ENCODE assay signal across 12 cellular contexts in the genomic region with DNA sequence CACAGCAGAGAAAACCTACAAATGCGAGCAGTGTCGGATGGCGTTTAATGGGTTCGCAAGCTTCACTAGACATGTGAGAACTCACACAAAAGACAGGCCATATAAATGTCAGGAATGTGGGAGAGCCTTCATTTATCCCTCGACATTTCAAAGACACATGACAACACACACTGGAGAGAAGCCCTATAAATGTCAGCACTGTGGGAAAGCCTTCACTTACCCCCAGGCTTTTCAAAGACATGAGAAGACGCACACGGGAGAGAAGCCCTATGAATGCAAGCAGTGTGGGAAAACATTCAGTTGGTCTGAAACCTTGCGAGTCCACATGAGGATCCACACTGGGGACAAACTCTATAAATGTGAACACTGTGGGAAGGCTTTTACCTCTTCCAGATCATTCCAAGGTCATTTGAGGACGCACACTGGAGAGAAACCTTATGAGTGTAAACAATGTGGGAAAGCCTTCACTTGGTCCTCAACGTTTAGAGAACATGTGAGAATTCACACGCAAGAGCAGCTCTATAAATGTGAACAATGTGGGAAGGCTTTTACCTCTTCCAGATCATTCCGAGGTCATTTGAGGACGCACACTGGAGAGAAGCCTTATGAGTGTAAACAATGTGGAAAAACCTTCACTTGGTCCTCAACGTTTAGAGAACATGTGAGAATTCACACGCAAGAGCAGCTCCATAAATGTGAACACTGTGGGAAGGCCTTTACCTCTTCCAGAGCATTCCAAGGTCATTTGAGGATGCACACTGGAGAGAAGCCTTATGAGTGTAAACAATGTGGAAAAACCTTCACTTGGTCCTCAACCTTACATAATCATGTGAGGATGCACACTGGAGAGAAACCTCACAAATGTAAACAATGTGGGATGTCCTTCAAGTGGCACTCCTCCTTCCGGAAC. TPM values are rescaled to one million over a fixed set of nuclear protein-coding genes. Genes with fewer than 3 reads are reported as not detected.
DNase-seq lines count a peak whose midpoint lies in the region; FAIRE-seq and TF ChIP-seq lines count a peak whose summit lies in the region.
"Had no signal": no experiment of that assay in that cellular context is flagged by ENCODE, and none has a peak within 500 bp of the region (broad histone marks: within the 10 kb centered on the region; RNA-seq: fewer than 3 reads in every experiment).

No MANE protein-coding gene starts in this region.

- peaks cover 87 to 95% (median 90%) of the 10 kb centered on the region in 11 experiments for H3K9me3 ChIP-seq in BLaER1 treated with 17β-estradiol and CSF1 and Interleukin-3, amounts not matched to agents 10 nM and 100 nM (replicated peaks in 1 of 11)
- H3K9me3 ChIP-seq in adipocyte (ENCODE audit: control insufficient read depth, low read length) (peaks cover 41% of the 10 kb centered on the region), keratinocyte (ENCODE audit: control insufficient read depth, low read depth, low read length) (peaks cover 29% of the 10 kb centered on the region), SJCRH30 (replicated peaks) (peaks cover 26% of the 10 kb centered on the region)

- DNase-seq in adipocyte (ENCODE audit: low read depth) (no peak), keratinocyte (ENCODE audit: low read depth, low spot score) (no peak), AG08396 (ENCODE audit: low spot score) (no peak), SJCRH30 (no peak)
- DNase-seq in activated CD4-positive, alpha-beta T cell treated with anti-CD3 and anti-CD28 coated beads for 1 hour = no peak
- DNase-seq: HCEC 1CT, NCI-H1048, NCI-H146, NCI-H2081 had no signal

- H3K27ac ChIP-seq in BLaER1 treated with 17β-estradiol and CSF1 and Interleukin-3, amounts not matched to agents 10 nM and 100 nM = no peak overlapping the region
- no peak overlapping the region for H3K27ac ChIP-seq in keratinocyte (ENCODE audit: control insufficient read depth, insufficient read depth, low read length)
- no peak overlapping the region for H3K27ac ChIP-seq in SJCRH30

- H3K9ac ChIP-seq in BLaER1 treated with 17β-estradiol and CSF1 and Interleukin-3, amounts not matched to agents 10 nM and 100 nM = no peak overlapping the region
- H3K9ac ChIP-seq in adipocyte (ENCODE audit: low read length) (no peak overlapping the region), keratinocyte (ENCODE audit: control insufficient read depth, extremely low read depth, insufficient read depth, low read length) (no peak overlapping the region)

- H3K4me3 ChIP-seq in BLaER1 treated with 17β-estradiol and CSF1 and Interleukin-3, amounts not matched to agents 10 nM and 100 nM = peak overlapping the region; percentile 7 to 40 (median 28); a peak in 14 of 20 replicates
- H3K4me3 ChIP-seq in adipocyte (ENCODE audit: low read length) = peak overlapping the region; percentile 47
- H3K4me3 ChIP-seq in keratinocyte (ENCODE audit: control insufficient read depth in 2 of 3, extremely low read depth in 1 of 3, insufficient read depth in 2 of 3, low read depth in 1 of 3, low read length in 3 of 3) = no peak overlapping the region
- H3K4me3 ChIP-seq in SJCRH30 = no peak overlapping the region

- peaks cover 0 to 6% (median 0%) of the 10 kb centered on the region in 11 experiments; a peak in 2 of 22 replicates for H3K27me3 ChIP-seq in BLaER1 treated with 17β-estradiol and CSF1 and Interleukin-3, amounts not matched to agents 10 nM and 100 nM
- no peaks in the 10 kb centered on the region for H3K27me3 ChIP-seq in adipocyte (replicated peaks; ENCODE audit: control insufficient read depth, insufficient read depth, low read length)
- H3K27me3 ChIP-seq in keratinocyte (ENCODE audit: control insufficient read depth, extremely low read depth, insufficient read depth, low read length) = no peaks in the 10 kb centered on the region
- H3K27me3 ChIP-seq in SJCRH30 = no peaks in the 10 kb centered on the region; the same call in 1 of the 2 replicates

- dilution Hi-C loops in keratinocyte (cut with MboI; ENCODE audit: extremely low pct_ligation_motif_present, low sequenced_read_pairs) = no loop called here

- H3K4me1 ChIP-seq in BLaER1 treated with 17β-estradiol and CSF1 and Interleukin-3, amounts not matched to agents 10 nM and 100 nM = peaks cover 0 to 17% (median 9%) of the 10 kb centered on the region in 10 experiments; a peak in 16 of 20 replicates
- H3K4me1 ChIP-seq in adipocyte (ENCODE audit: control insufficient read depth, insufficient read depth, low read length) (no peaks in the 10 kb centered on the region), keratinocyte (ENCODE audit: control insufficient read depth, extremely low read depth, insufficient read depth, low read length) (no peaks in the 10 kb centered on the region), SJCRH30 (no peaks in the 10 kb centered on the region)

- H4K20me1 ChIP-seq in BLaER1 treated with 17β-estradiol and CSF1 and Interleukin-3, amounts not matched to agents 10 nM and 100 nM = 0 out of 22 replicates have a peak, but pooled peaks cover 0 to 2% (median 0%) of the 10 kb centered on the region in 11 experiments
- no peaks in the 10 kb centered on the region for H4K20me1 ChIP-seq in keratinocyte (ENCODE audit: control insufficient read depth, extremely low read depth, insufficient read depth, low read length)

- H3K36me3 ChIP-seq in BLaER1 treated with 17β-estradiol and CSF1 and Interleukin-3, amounts not matched to agents 10 nM and 100 nM = peaks cover 77 to 90% (median 86%) of the 10 kb centered on the region in 11 experiments
- peaks cover 53% of the 10 kb centered on the region for H3K36me3 ChIP-seq in adipocyte (ENCODE audit: control insufficient read depth, insufficient read depth, low read length, severe bottlenecking)
- peaks cover 19 to 36% of the 10 kb centered on the region in 2 experiments for H3K36me3 ChIP-seq in keratinocyte (ENCODE audit: control insufficient read depth in 2 of 2, extremely low read depth in 1 of 2, insufficient read depth in 2 of 2, low read length in 2 of 2)
- H3K36me3 ChIP-seq in SJCRH30 = peaks cover 73% of the 10 kb centered on the region

- peaks cover 21% of the 10 kb centered on the region for H3K79me2 ChIP-seq in keratinocyte (ENCODE audit: control insufficient read depth, insufficient read depth, low read length)

- peak; percentile 83 for FAIRE-seq in keratinocyte (lab: Jason Lieb, UNC)

- H3K4me2 ChIP-seq in BLaER1 treated with 17β-estradiol and CSF1 and Interleukin-3, amounts not matched to agents 10 nM and 100 nM = no peak overlapping the region
- H3K4me2 ChIP-seq in keratinocyte (ENCODE audit: control insufficient read depth, extremely low read depth, insufficient read depth, low read depth, low read length) = no peak overlapping the region

- TF ChIP-seq CTCF in keratinocyte (optimal IDR thresholded peaks at IDR 0.05 in 1 of 3, IDR thresholded peaks at IDR 0.05 in 1 of 3, conservative IDR thresholded peaks at IDR 0.05 in 1 of 3; ENCODE audit: extremely low read depth in 1 of 3, insufficient read depth in 2 of 3, low read length in 3 of 3) = no peak

- no peaks in the 10 kb centered on the region for H3K9me1 ChIP-seq in keratinocyte (ENCODE audit: control insufficient read depth, extremely low read depth, insufficient read depth, low read length)

- H2AFZ ChIP-seq in keratinocyte (ENCODE audit: control insufficient read depth, low read length) = no peak overlapping the region

RNA-seq across cellular contexts. Expression of gene ZNF57, which starts 16.8 kb away (rescaled TPM):
- 9.4 to 10.1 TPM (median 9.7 TPM) in 3 replicates for polyA plus RNA-seq in keratinocyte
- 13.6 TPM for polyA plus RNA-seq in keratinocyte (2011; ENCODE audit: low read depth)
- 5.2 and 9.5 TPM in 2 replicates for polyA plus RNA-seq in keratinocyte (2011; cell fraction: cytosol; rRNA removed)
- 10.3 and 10.9 TPM in 2 replicates for polyA plus RNA-seq in keratinocyte (2011; cell fraction: nucleus; rRNA removed)
- polyA plus RNA-seq in keratinocyte (2012; ENCODE audit: low replicate concordance) = 6.6 and 16.9 TPM in 2 replicates
- 3.3 to 15.6 TPM (median 15.3 TPM) in 3 replicates for polyA minus RNA-seq in keratinocyte
- 8.6 TPM for polyA minus RNA-seq in keratinocyte (2011; cell fraction: cytosol; rRNA and poly(A)+ RNA removed)
- polyA minus RNA-seq in keratinocyte (2011; cell fraction: nucleus; rRNA and poly(A)+ RNA removed) = 6.0 and 9.4 TPM in 2 replicates
- total RNA-seq in SJCRH30 (2014; rRNA removed; shearing (Covaris generic)) = 16.7 and 18.9 TPM in 2 replicates

RNA-seq across cellular contexts. Expression of gene ZNF77, which starts 27.2 kb away (rescaled TPM):
- polyA plus RNA-seq in keratinocyte = 4.7 to 6.0 TPM (median 5.2 TPM) in 3 replicates
- 4.2 TPM for polyA plus RNA-seq in keratinocyte (2011; ENCODE audit: low read depth)
- polyA plus RNA-seq in keratinocyte (2011; cell fraction: cytosol; rRNA removed) = 2.6 and 4.2 TPM in 2 replicates
- 9.4 and 10.1 TPM in 2 replicates for polyA plus RNA-seq in keratinocyte (2011; cell fraction: nucleus; rRNA removed)
- 2.3 and 4.3 TPM in 2 replicates for polyA plus RNA-seq in keratinocyte (2012; ENCODE audit: low replicate concordance)
- 2.6 to 5.5 TPM (median 5.2 TPM) in 3 replicates for polyA minus RNA-seq in keratinocyte
- 3.5 TPM for polyA minus RNA-seq in keratinocyte (2011; cell fraction: cytosol; rRNA and poly(A)+ RNA removed)
- 2.7 and 5.6 TPM in 2 replicates for polyA minus RNA-seq in keratinocyte (2011; cell fraction: nucleus; rRNA and poly(A)+ RNA removed)
- 14.1 and 17.3 TPM in 2 replicates for total RNA-seq in SJCRH30 (2014; rRNA removed; shearing (Covaris generic))

RNA-seq across cellular contexts. Expression of gene ZNF556, which starts 50.4 kb away (rescaled TPM):
- polyA plus RNA-seq in keratinocyte = 0.01 to 0.05 TPM in 2 of 3 replicates, not detected in the other
- 0.19 TPM for polyA plus RNA-seq in keratinocyte (2011; ENCODE audit: low read depth)
- polyA plus RNA-seq in keratinocyte (2011; cell fraction: cytosol; rRNA removed) = not detected in 2 replicates
- polyA plus RNA-seq in keratinocyte (2011; cell fraction: nucleus; rRNA removed) = 0.05 TPM in 1 of 2 replicates, not detected in the other
- polyA plus RNA-seq in keratinocyte (2012; ENCODE audit: low replicate concordance) = not detected in 2 replicates
- 0.03 to 0.10 TPM in 2 of 3 replicates, not detected in the other for polyA minus RNA-seq in keratinocyte
- polyA minus RNA-seq in keratinocyte (2011; cell fraction: cytosol; rRNA and poly(A)+ RNA removed) = not detected
- not detected in 2 replicates for polyA minus RNA-seq in keratinocyte (2011; cell fraction: nucleus; rRNA and poly(A)+ RNA removed)
- 18.4 and 21.3 TPM in 2 replicates for total RNA-seq in SJCRH30 (2014; rRNA removed; shearing (Covaris generic))
- total RNA-seq: A673, MCF 10A had no signal

RNA-seq across cellular contexts. Expression of gene TLE6, which starts 59.8 kb away (rescaled TPM):
- 0.41 to 1.2 TPM (median 0.43 TPM) in 3 replicates for polyA plus RNA-seq in keratinocyte
- polyA plus RNA-seq in keratinocyte (2011; ENCODE audit: low read depth) = not detected
- polyA plus RNA-seq in keratinocyte (2011; cell fraction: cytosol; rRNA removed) = 0.38 and 0.40 TPM in 2 replicates
- polyA plus RNA-seq in keratinocyte (2011; cell fraction: nucleus; rRNA removed) = 0.77 and 1.0 TPM in 2 replicates
- polyA plus RNA-seq in keratinocyte (2012; ENCODE audit: low replicate concordance) = 1.2 TPM in 1 of 2 replicates, not detected in the other
- polyA minus RNA-seq in keratinocyte = 1.1 to 1.7 TPM in 2 of 3 replicates, not detected in the other
- not detected for polyA minus RNA-seq in keratinocyte (2011; cell fraction: cytosol; rRNA and poly(A)+ RNA removed)
- not detected in 2 replicates for polyA minus RNA-seq in keratinocyte (2011; cell fraction: nucleus; rRNA and poly(A)+ RNA removed)
- 2.6 TPM in 2 replicates for total RNA-seq in SJCRH30 (2014; rRNA removed; shearing (Covaris generic))
- total RNA-seq: A673 had no signal

Comparison
In these comparisons a context has a peak if more than half of its experiments do, and no peak if none do; other contexts are left out.
1. H3K4me3 ChIP-seq: peak in BLaER1 treated with 17β-estradiol and CSF1 and Interleukin-3, amounts not matched to agents 10 nM and 100 nM (10 of 10) and adipocyte (single experiment); none in keratinocyte (0 of 3) and SJCRH30 (single experiment).